ENCODE assay signal across 14 cellular contexts in the genomic region with DNA sequence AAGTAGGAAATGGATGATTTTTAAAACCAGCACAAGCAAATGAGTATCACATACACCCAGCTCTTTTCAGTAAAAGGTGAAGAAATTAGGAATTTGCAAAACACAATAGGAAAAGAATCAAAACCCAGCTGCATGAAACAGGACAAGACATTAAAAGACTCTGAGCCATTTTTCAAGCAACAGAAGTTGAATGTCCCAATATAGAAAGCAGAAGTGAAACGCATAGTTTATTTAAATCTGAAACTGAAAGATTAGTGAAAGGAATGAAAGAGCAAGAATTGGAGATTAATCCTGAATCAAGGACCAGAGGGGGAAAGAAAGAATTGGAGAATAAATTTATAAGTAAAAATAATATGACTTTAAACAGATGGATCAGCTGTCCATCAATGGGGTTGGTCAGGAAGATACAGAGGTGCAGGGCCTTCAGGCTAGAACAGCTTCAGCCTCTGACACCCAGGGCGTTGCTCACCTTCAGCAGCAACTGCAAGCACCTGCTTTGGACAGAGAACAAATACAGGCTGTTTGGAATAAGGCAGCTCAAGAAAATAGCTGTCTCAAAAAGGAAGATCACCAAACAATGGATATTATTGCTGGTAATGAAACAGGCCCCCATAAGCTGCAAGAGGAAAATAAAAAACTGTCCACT. TPM values are rescaled to one million over a fixed set of nuclear protein-coding genes. Genes with fewer than 3 reads are reported as not detected.
DNase-seq lines count a peak whose midpoint lies in the region; ATAC-seq and TF ChIP-seq lines count a peak whose summit lies in the region.
"Had no signal": no experiment of that assay in that cellular context is flagged by ENCODE, and none has a peak within 500 bp of the region (broad histone marks: within the 10 kb centered on the region; RNA-seq: fewer than 3 reads in every experiment).

No MANE protein-coding gene starts in this region.

- ATAC-seq in HG03520 (IDR thresholded peaks at IDR 0.05; ENCODE audit: unreplicated experiment) (peak; percentile 26), T-cell (replicated peaks in 1 of 4) (no peak), natural killer cell (no peak), HG03175 (IDR thresholded peaks at IDR 0.05; ENCODE audit: unreplicated experiment) (no peak)

- DNase-seq in activated CD4-positive, alpha-beta T cell treated with anti-CD3 and anti-CD28 coated beads, Interleukin-2, amount 10 ng/mL, durations not matched to agents 24 days and 14 days, result peak; percentile 62
- no peak for DNase-seq in activated CD4-positive, alpha-beta T cell treated with anti-CD3 and anti-CD28 coated beads for 48 hours
- no peak for DNase-seq in T-cell
- DNase-seq in natural killer cell, result no peak
- DNase-seq in glutamatergic neuron, result no peak
- no peak for DNase-seq in stimulated activated CD4-positive, alpha-beta T cell treated with anti-CD3 and anti-CD28 coated beads, Interleukin-4, amount 100 ng/mL, for 1 hour
- DNase-seq: activated CD4-positive, CD25-positive, alpha-beta regulatory T cell treated with anti-CD3 and anti-CD28 coated beads, Interleukin-2, amount 50 U/mL, for 72 hours; aorta; DMS53; Right ventricle myocardium superior; stimulated activated CD4-positive, alpha-beta T cell treated with anti-CD3 and anti-CD28 coated beads, Interleukin-4, amount 100 ng/mL, for 4 hours; substantia nigra had no signal

- intact Hi-C loops in activated CD4-positive, alpha-beta T cell treated with anti-CD3 and anti-CD28 coated beads, Interleukin-2, amount 10 ng/mL, durations not matched to agents 24 days and 14 days (cut with micrococcal nuclease), result loop anchor here (10.0 kb wide), 1 partner anchor 474 kb away; no protein-coding TSS in a partner anchor
- intact Hi-C loops in natural killer cell (cut with micrococcal nuclease), result no loop called here

- peaks cover 2% of the 10 kb centered on the region for H3K36me3 Mint-ChIP-seq in activated CD4-positive, alpha-beta T cell treated with anti-CD3 and anti-CD28 coated beads, Interleukin-2, amount 10 ng/mL, durations not matched to agents 24 days and 14 days (ENCODE audit: low read depth)
- H3K36me3 Mint-ChIP-seq in T-cell (no peaks in the 10 kb centered on the region), natural killer cell (no peaks in the 10 kb centered on the region), glutamatergic neuron (ENCODE audit: unreplicated experiment) (no peaks in the 10 kb centered on the region)

- H3K4me1 Mint-ChIP-seq in activated CD4-positive, alpha-beta T cell treated with anti-CD3 and anti-CD28 coated beads, Interleukin-2, amount 10 ng/mL, durations not matched to agents 24 days and 14 days, result peaks cover 38% of the 10 kb centered on the region
- H3K4me1 Mint-ChIP-seq in T-cell (peaks cover 49 to 60% (median 57%) of the 10 kb centered on the region in 3 donors), natural killer cell (peaks cover 18 to 30% of the 10 kb centered on the region in 2 donors), glutamatergic neuron (ENCODE audit: low read depth, unreplicated experiment) (peaks cover 4% of the 10 kb centered on the region)

- no peaks in the 10 kb centered on the region for H3K27me3 Mint-ChIP-seq in activated CD4-positive, alpha-beta T cell treated with anti-CD3 and anti-CD28 coated beads, Interleukin-2, amount 10 ng/mL, durations not matched to agents 24 days and 14 days
- H3K27me3 Mint-ChIP-seq in T-cell, result no peaks in the 10 kb centered on the region
- H3K27me3 Mint-ChIP-seq in natural killer cell (ENCODE audit: low read depth in 2 of 2), result no peaks in the 10 kb centered on the region
- H3K27me3 Mint-ChIP-seq in glutamatergic neuron (ENCODE audit: unreplicated experiment), result peaks cover 11% of the 10 kb centered on the region

- TF ChIP-seq CTCF in natural killer cell (IDR thresholded peaks at IDR 0.05) (no peak), glutamatergic neuron (IDR thresholded peaks at IDR 0.05; ENCODE audit: partially characterized antibody, unreplicated experiment) (no peak)

- POLR2A ChIA-PET in T-cell (lab: Charles Lee), result no interaction called here

- peak overlapping the region; percentile 57 for H3K27ac Mint-ChIP-seq in activated CD4-positive, alpha-beta T cell treated with anti-CD3 and anti-CD28 coated beads, Interleukin-2, amount 10 ng/mL, durations not matched to agents 24 days and 14 days
- peak overlapping the region; percentile 75 to 98 for H3K27ac Mint-ChIP-seq in T-cell
- H3K27ac Mint-ChIP-seq in natural killer cell, result peak overlapping the region; percentile 13 to 24
- H3K27ac Mint-ChIP-seq in glutamatergic neuron (ENCODE audit: unreplicated experiment), result no peak overlapping the region

- H3K4me3 Mint-ChIP-seq in activated CD4-positive, alpha-beta T cell treated with anti-CD3 and anti-CD28 coated beads, Interleukin-2, amount 10 ng/mL, durations not matched to agents 24 days and 14 days, result peak overlapping the region; percentile 42
- peak overlapping the region; percentile 28 to 62 (median 60) for H3K4me3 Mint-ChIP-seq in T-cell
- peak overlapping the region; percentile 29 for H3K4me3 Mint-ChIP-seq in natural killer cell
- H3K4me3 Mint-ChIP-seq in glutamatergic neuron (ENCODE audit: unreplicated experiment), result no peak overlapping the region

- H3K9me3 Mint-ChIP-seq in activated CD4-positive, alpha-beta T cell treated with anti-CD3 and anti-CD28 coated beads, Interleukin-2, amount 10 ng/mL, durations not matched to agents 24 days and 14 days, result no peaks in the 10 kb centered on the region
- H3K9me3 Mint-ChIP-seq in T-cell (no peaks in the 10 kb centered on the region), natural killer cell (no peaks in the 10 kb centered on the region), glutamatergic neuron (ENCODE audit: unreplicated experiment) (peaks cover 9% of the 10 kb centered on the region)

- CTCF ChIA-PET in T-cell (lab: Charles Lee), result no interaction called here

RNA-seq across cellular contexts. Expression of gene ARHGAP17, which starts 3.9 kb away (rescaled TPM):
- total RNA-seq in activated CD4-positive, alpha-beta T cell treated with anti-CD3 and anti-CD28 coated beads, Interleukin-2, amount 10 ng/mL, durations not matched to agents 24 days and 14 days, result 74.0 and 74.9 TPM in 2 replicates
- 10 to 100 TPM; 61.5 to 78.1 (median 72.5) TPM for total RNA-seq in T-cell
- total RNA-seq in natural killer cell, result 10 to 100 TPM; 67.0 to 85.7 (median 84.7) TPM
- 89.9 TPM for total RNA-seq in glutamatergic neuron (ENCODE audit: unreplicated experiment)
